Comparison of ENCODE assay signal across 1 cellular context in the genomic region with DNA sequence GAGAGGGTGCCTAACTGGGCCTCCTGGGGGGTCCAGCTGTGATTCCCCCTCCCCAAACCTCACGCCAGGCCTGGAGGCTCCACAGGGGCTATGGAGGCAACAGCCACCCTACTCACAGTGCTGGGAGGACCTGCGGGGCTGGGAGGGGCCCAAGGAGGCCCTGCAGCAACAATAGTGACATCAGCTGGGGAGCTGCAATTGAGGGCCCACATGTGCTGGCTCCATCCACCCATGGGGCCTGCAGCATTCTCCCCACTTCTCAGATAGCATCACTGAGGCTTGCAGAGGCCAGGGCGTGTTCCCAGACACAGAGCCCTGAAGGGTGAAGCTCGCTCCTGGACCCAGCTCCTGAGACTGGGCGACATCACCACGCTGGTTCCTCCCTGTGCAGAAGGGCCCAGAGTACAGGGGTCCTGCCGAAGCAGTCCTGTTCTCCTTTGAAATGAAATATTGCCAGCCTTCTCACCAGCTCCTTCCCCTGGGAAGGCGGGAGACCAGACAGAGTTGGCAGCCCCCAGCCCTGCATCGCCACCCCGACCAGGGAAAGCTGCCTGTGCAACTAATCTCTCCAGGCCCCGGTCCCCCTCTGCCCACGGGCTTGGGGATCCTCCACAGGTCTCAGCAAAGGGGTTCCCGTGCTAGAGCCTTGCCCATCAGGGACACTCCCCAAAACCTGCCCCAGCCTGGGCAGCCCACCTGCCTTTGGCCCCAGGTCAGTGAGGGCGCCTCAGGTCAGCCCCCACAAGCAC.
TF ChIP-seq lines count a peak whose summit lies in the region.

No MANE protein-coding gene starts in this region.

TF ChIP-seq in IMR-90, 13 proteins besides CTCF, POLR2A, EP300 and RAD21:
- no peak for TF ChIP-seq MAFK (IDR thresholded peaks at IDR 0.05; ENCODE audit: low read depth, low read length)
- TF ChIP-seq CEBPB (IDR thresholded peaks at IDR 0.05; ENCODE audit: low read depth, low read length) = no peak
- TF ChIP-seq MAZ (IDR thresholded peaks at IDR 0.05; ENCODE audit: borderline replicate concordance, low read depth, low read length) = no peak
- TF ChIP-seq, protein P1, sequence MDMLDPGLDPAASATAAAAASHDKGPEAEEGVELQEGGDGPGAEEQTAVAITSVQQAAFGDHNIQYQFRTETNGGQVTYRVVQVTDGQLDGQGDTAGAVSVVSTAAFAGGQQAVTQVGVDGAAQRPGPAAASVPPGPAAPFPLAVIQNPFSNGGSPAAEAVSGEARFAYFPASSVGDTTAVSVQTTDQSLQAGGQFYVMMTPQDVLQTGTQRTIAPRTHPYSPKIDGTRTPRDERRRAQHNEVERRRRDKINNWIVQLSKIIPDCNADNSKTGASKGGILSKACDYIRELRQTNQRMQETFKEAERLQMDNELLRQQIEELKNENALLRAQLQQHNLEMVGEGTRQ (IDR thresholded peaks at IDR 0.05; ENCODE audit: low read depth, low read length) = no peak
- TF ChIP-seq RFX5 (IDR thresholded peaks at IDR 0.05; ENCODE audit: low read depth, low read length) = no peak
- no peak for TF ChIP-seq ELK1 (IDR thresholded peaks at IDR 0.05; ENCODE audit: borderline replicate concordance, low read depth, low read length)
- TF ChIP-seq FOS (IDR thresholded peaks at IDR 0.05; ENCODE audit: low read depth, low read length) = no peak
- no peak for TF ChIP-seq BHLHE40 (IDR thresholded peaks at IDR 0.05; ENCODE audit: low read depth, low read length)
- TF ChIP-seq SMC3 (IDR thresholded peaks at IDR 0.05; ENCODE audit: low read depth, low read length) = no peak
- TF ChIP-seq RCOR1 (IDR thresholded peaks at IDR 0.05; ENCODE audit: insufficient replicate concordance, low read length) = no peak
- no peak for TF ChIP-seq CHD1 (IDR thresholded peaks at IDR 0.05; ENCODE audit: low read depth, low read length)
- no peak for TF ChIP-seq NFE2L2 (IDR thresholded peaks at IDR 0.05; ENCODE audit: low read depth, low read length)
- no peak for TF ChIP-seq MXI1 (IDR thresholded peaks at IDR 0.05; ENCODE audit: borderline replicate concordance, low read depth, low read length)
